ENCODE assay signal across 9 cellular contexts in the genomic region with DNA sequence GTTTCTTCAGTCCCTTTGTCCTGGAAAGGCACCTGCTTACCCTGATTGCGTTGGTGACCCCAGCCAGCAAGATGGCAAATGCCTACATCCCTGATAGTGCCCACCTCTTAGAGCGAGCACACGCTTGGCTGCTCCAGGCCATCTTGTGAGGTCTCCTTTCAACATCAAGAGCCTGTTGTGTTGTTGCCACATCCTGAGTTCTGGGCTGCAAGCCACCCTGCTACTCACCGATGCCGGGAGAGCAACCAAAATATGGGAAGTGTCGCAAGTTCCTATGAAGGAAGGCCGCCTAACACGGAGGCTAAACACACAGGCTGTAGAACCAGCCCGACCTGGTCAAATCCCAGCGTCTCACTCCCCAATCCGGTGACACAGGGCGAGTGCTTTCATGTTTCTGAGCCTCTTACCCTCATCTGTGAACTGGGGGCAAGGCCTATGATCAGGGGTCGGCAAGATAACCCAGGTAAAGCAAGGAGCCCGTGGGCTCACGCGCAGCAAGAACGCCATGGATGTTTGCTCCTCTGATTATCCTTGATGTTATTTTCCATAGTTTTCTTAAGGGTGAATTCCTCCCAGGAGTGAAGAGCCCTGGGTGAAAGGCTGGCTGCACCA.
DNase-seq lines count a peak whose midpoint lies in the region; ATAC-seq and TF ChIP-seq lines count a peak whose summit lies in the region.
"Had no signal": no experiment of that assay in that cellular context is flagged by ENCODE, and none has a peak within 500 bp of the region (broad histone marks: within the 10 kb centered on the region; RNA-seq: fewer than 3 reads in every experiment).

No MANE protein-coding gene starts in this region.

- CTCF ChIA-PET in activated CD4-positive, alpha-beta T cell treated with anti-CD3 and anti-CD28 coated beads, Interleukin-2, amount 10 ng/mL, durations not matched to agents 7 days and 5 days (lab: Charles Lee), result interaction anchor here (0.6 to 1.3 kb wide), 3 partner anchors 16 to 151 kb away, joined by 3 to 4 read pairs (median 3); no protein-coding TSS in a partner anchor

- no peaks in the 10 kb centered on the region for H3K27me3 ChIP-seq in tibial artery

- peak overlapping the region; percentile 93 to 97 for H3K27ac ChIP-seq in tibial artery

- peaks cover 12 to 24% (median 17%) of the 10 kb centered on the region in 3 donors for H3K36me3 ChIP-seq in tibial artery

- peaks cover 0 to 5% (median 0%) of the 10 kb centered on the region in 3 donors for H3K9me3 ChIP-seq in tibial artery

- H3K27ac Mint-ChIP-seq in activated CD4-positive, alpha-beta T cell treated with anti-CD3 and anti-CD28 coated beads, Interleukin-2, amount 10 ng/mL, durations not matched to agents 7 days and 5 days, result peak overlapping the region; percentile 98

- H3K4me3 ChIP-seq in astrocyte of the spinal cord (ENCODE audit: low read depth, low read length), result no peak overlapping the region
- H3K4me3 ChIP-seq in tibial artery, result no peak overlapping the region

- peaks cover 39% of the 10 kb centered on the region for H3K36me3 Mint-ChIP-seq in activated CD4-positive, alpha-beta T cell treated with anti-CD3 and anti-CD28 coated beads, Interleukin-2, amount 10 ng/mL, durations not matched to agents 7 days and 5 days (ENCODE audit: low read depth)

- DNase-seq in activated CD4-positive, alpha-beta T cell treated with anti-CD3 and anti-CD28 coated beads, Interleukin-2, amount 10 ng/mL, durations not matched to agents 7 days and 5 days, result no peak
- DNase-seq in activated CD4-positive, alpha-beta T cell treated with anti-CD3 and anti-CD28 coated beads, Interleukin-2, amount 50 U/mL, for 1 hour, result no peak
- DNase-seq in astrocyte of the spinal cord (ENCODE audit: low read depth, low spot score) (peak; percentile 51), left lobe of liver (ENCODE audit: low spot score) (peak; percentile 86), tibial artery (peak; percentile 74 to 85), iPS-NIHi7 (ENCODE audit: extremely low spot score) (no peak)
- DNase-seq: foreskin melanocyte had no signal

- TF ChIP-seq CTCF in astrocyte of the spinal cord (IDR thresholded peaks at IDR 0.05; ENCODE audit: low read depth, low read length) (no peak), tibial artery (IDR thresholded peaks at IDR 0.05) (no peak)

- no peak overlapping the region for H3K4me3 Mint-ChIP-seq in activated CD4-positive, alpha-beta T cell treated with anti-CD3 and anti-CD28 coated beads, Interleukin-2, amount 10 ng/mL, durations not matched to agents 7 days and 5 days

- H3K4me1 ChIP-seq in tibial artery, result peaks cover 3 to 49% (median 28%) of the 10 kb centered on the region in 4 donors

- POLR2A ChIA-PET in activated CD4-positive, alpha-beta T cell treated with anti-CD3 and anti-CD28 coated beads, Interleukin-2, amount 10 ng/mL, durations not matched to agents 7 days and 5 days (lab: Charles Lee), result no interaction called here

- in situ Hi-C loops in astrocyte of the spinal cord (cut with HindIII; ENCODE audit: low sequenced_read_pairs), result no loop called here

- no peaks in the 10 kb centered on the region for H3K27me3 Mint-ChIP-seq in activated CD4-positive, alpha-beta T cell treated with anti-CD3 and anti-CD28 coated beads, Interleukin-2, amount 10 ng/mL, durations not matched to agents 7 days and 5 days

- H3K4me1 Mint-ChIP-seq in activated CD4-positive, alpha-beta T cell treated with anti-CD3 and anti-CD28 coated beads, Interleukin-2, amount 10 ng/mL, durations not matched to agents 7 days and 5 days, result peaks cover 76% of the 10 kb centered on the region

- ATAC-seq in left lobe of liver (peak; percentile 87), HG02623 (IDR thresholded peaks at IDR 0.05; ENCODE audit: unreplicated experiment) (no peak), GM19397 (IDR thresholded peaks at IDR 0.05; ENCODE audit: unreplicated experiment) (no peak)

- H3K9me3 Mint-ChIP-seq in activated CD4-positive, alpha-beta T cell treated with anti-CD3 and anti-CD28 coated beads, Interleukin-2, amount 10 ng/mL, durations not matched to agents 7 days and 5 days, result no peaks in the 10 kb centered on the region

- intact Hi-C loops in tibial artery (cut with DNase I; ENCODE audit: low total_unique reads), result loop anchor here (10.0 kb wide), 1 partner anchor 1135 kb away; a partner anchor contains a TSS

Comparison
In these comparisons a context has a peak if more than half of its experiments do, and no peak if none do; other contexts are left out.
1. DNase-seq: peak in astrocyte of the spinal cord (single experiment), left lobe of liver (single experiment) and tibial artery (2 of 2); none in activated CD4-positive, alpha-beta T cell treated with anti-CD3 and anti-CD28 coated beads, Interleukin-2, amount 10 ng/mL, durations not matched to agents 7 days and 5 days (single experiment), activated CD4-positive, alpha-beta T cell treated with anti-CD3 and anti-CD28 coated beads, Interleukin-2, amount 50 U/mL, for 1 hour (single experiment) and iPS-NIHi7 (single experiment).